Comparison of ENCODE assay signal across 7 cellular contexts in genomic region chr22:31346255-31346732, GRCh38. TPM values are rescaled to one million over a fixed set of nuclear protein-coding genes. Genes with fewer than 3 reads are reported as not detected.
DNase-seq lines count a peak whose midpoint lies in the region; ATAC-seq and TF ChIP-seq lines count a peak whose summit lies in the region.

PATZ1 (minus strand) TSS chr22:31346346; CDS start chr22:31345602, 744 bp downstream.

- TF ChIP-seq CTCF in GM13976 (IDR thresholded peaks at IDR 0.05; ENCODE audit: borderline replicate concordance, control extremely low read depth, extremely low read depth, insufficient read depth, missing control alignments): no peak

- DNase-seq in GM13976 (ENCODE audit: low spot score): peak; percentile 91
- DNase-seq in NCI-H510A treated with DMSO at 0.1 percent for 48 hours (lab: John Stamatoyannopoulos, UW): peak; percentile 55
- peak; percentile 92 for DNase-seq in activated CD4-positive, alpha-beta T cell treated with anti-CD3 and anti-CD28 coated beads, Interleukin-2, amount 10 ng/mL, durations not matched to agents 24 days and 14 days
- peak; percentile 81 for DNase-seq in effector CD4-positive, alpha-beta T cell
- DNase-seq in lung microvascular endothelial cell (ENCODE audit: low read depth in 2 of 2): peak; percentile 74 to 82
- peak in 2 of 3 donors; percentile 63 to 66 for DNase-seq in stimulated activated CD4-positive, alpha-beta T cell treated with anti-CD3 and anti-CD28 coated beads, TNF-alpha, amount 100 ng/mL, for 48 hours (ENCODE audit: low read depth in 3 of 3)

- intact Hi-C loops in activated CD4-positive, alpha-beta T cell treated with anti-CD3 and anti-CD28 coated beads, Interleukin-2, amount 10 ng/mL, durations not matched to agents 24 days and 14 days (cut with micrococcal nuclease): loop anchor here (1.0 to 10.0 kb wide), 5 partner anchors 53 to 287 kb away; partner anchors contain the start of genes DRG1, PIK3IP1, SFI1 and SMTN

- H3K27ac Mint-ChIP-seq in activated CD4-positive, alpha-beta T cell treated with anti-CD3 and anti-CD28 coated beads, Interleukin-2, amount 10 ng/mL, durations not matched to agents 24 days and 14 days: peak within 1 kb of the TSS; percentile 92

- no peaks in the 10 kb centered on the region for H3K9me3 Mint-ChIP-seq in activated CD4-positive, alpha-beta T cell treated with anti-CD3 and anti-CD28 coated beads, Interleukin-2, amount 10 ng/mL, durations not matched to agents 24 days and 14 days

- no peaks in the 10 kb centered on the region for H3K27me3 Mint-ChIP-seq in activated CD4-positive, alpha-beta T cell treated with anti-CD3 and anti-CD28 coated beads, Interleukin-2, amount 10 ng/mL, durations not matched to agents 24 days and 14 days

- H3K36me3 Mint-ChIP-seq in activated CD4-positive, alpha-beta T cell treated with anti-CD3 and anti-CD28 coated beads, Interleukin-2, amount 10 ng/mL, durations not matched to agents 24 days and 14 days (ENCODE audit: low read depth): peaks cover 40% of the 10 kb centered on the region

- in situ Hi-C loops in GM13976 (cut with MboI; ENCODE audit: low sequenced_read_pairs, unreplicated experiment): no loop called here

- peak; percentile 44 for ATAC-seq in HG02970 (IDR thresholded peaks at IDR 0.05; ENCODE audit: low FRiP score, unreplicated experiment)

- H3K4me3 Mint-ChIP-seq in activated CD4-positive, alpha-beta T cell treated with anti-CD3 and anti-CD28 coated beads, Interleukin-2, amount 10 ng/mL, durations not matched to agents 24 days and 14 days: peak within 1 kb of the TSS; percentile 93

- H3K4me1 Mint-ChIP-seq in activated CD4-positive, alpha-beta T cell treated with anti-CD3 and anti-CD28 coated beads, Interleukin-2, amount 10 ng/mL, durations not matched to agents 24 days and 14 days: peaks cover 34% of the 10 kb centered on the region

RNA-seq across cellular contexts. Expression of gene PATZ1, which starts in this region (rescaled TPM):
- total RNA-seq in activated CD4-positive, alpha-beta T cell treated with anti-CD3 and anti-CD28 coated beads, Interleukin-2, amount 10 ng/mL, durations not matched to agents 24 days and 14 days: 33.8 and 34.7 TPM in 2 replicates
- 10.5 and 15.1 TPM in 2 replicates for total RNA-seq in lung microvascular endothelial cell

Comparison
In these comparisons a context has a peak if more than half of its experiments do, and no peak if none do; other contexts are left out.
1. Peak in every context shown above with its lines: DNase-seq and ATAC-seq.